9 cellular contexts compared by ENCODE assay signal in the genomic region with DNA sequence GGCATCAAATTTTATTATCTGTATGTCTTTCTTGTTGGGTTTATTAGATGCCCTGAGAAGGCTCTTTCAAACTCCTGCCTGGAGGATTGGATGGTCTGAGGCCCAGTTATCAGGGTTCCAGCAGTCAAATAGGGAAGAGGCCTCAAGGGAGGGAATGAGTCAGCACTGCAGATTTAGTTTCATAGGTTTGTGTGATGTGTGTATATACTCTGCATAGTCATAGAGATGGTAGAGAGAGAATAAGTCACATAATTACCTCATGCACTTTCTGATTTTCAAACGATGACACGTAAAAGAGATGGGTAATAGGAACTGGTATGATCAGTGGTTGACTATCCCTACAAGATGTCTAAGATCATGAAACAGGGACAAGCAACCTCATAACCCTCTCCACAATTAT.
DNase-seq lines count a peak whose midpoint lies in the region; ATAC-seq and TF ChIP-seq lines count a peak whose summit lies in the region.
"Had no signal": no experiment of that assay in that cellular context is flagged by ENCODE, and none has a peak within 500 bp of the region (broad histone marks: within the 10 kb centered on the region; RNA-seq: fewer than 3 reads in every experiment).

No MANE protein-coding gene starts in this region.

- H3K9me3 ChIP-seq in colonic mucosa, result no peaks in the 10 kb centered on the region
- H3K9me3 ChIP-seq: sigmoid colon had no signal

- H3K4me1 ChIP-seq in colonic mucosa, result no peaks in the 10 kb centered on the region
- H3K4me1 ChIP-seq: sigmoid colon had no signal

- no peak for TF ChIP-seq CTCF in GM12864 (IDR thresholded peaks at IDR 0.05; ENCODE audit: low read depth, low read length, missing control alignments)
- no peak for TF ChIP-seq CTCF in brain microvascular endothelial cell (IDR thresholded peaks at IDR 0.05; ENCODE audit: low read depth, low read length, missing control alignments)
- TF ChIP-seq CTCF in colonic mucosa (IDR thresholded peaks at IDR 0.05), result no peak

- no peaks in the 10 kb centered on the region for H3K36me3 ChIP-seq in brain microvascular endothelial cell (replicated peaks)
- H3K36me3 ChIP-seq in colonic mucosa, result no peaks in the 10 kb centered on the region
- H3K36me3 ChIP-seq: sigmoid colon had no signal

- H3K27ac ChIP-seq in brain microvascular endothelial cell, result no peak overlapping the region
- no peak overlapping the region for H3K27ac ChIP-seq in colonic mucosa
- H3K27ac ChIP-seq: sigmoid colon had no signal

- intact Hi-C loops in colonic mucosa (cut with DNase I), result no loop called here

- H3K4me3 ChIP-seq in GM12864 (ENCODE audit: low read depth, low read length) (no peak overlapping the region), brain microvascular endothelial cell (ENCODE audit: low read depth, low read length) (no peak overlapping the region), colonic mucosa (no peak overlapping the region)
- H3K4me3 ChIP-seq: sigmoid colon had no signal

- peak; percentile 97 for ATAC-seq in GM19452 (IDR thresholded peaks at IDR 0.05; ENCODE audit: unreplicated experiment)
- peak; percentile 97 for ATAC-seq in HG03139 (IDR thresholded peaks at IDR 0.05; ENCODE audit: unreplicated experiment)

- H3K27me3 ChIP-seq in brain microvascular endothelial cell (replicated peaks) (no peaks in the 10 kb centered on the region), colonic mucosa (no peaks in the 10 kb centered on the region)
- H3K27me3 ChIP-seq: sigmoid colon had no signal

- DNase-seq in GM12864 (ENCODE audit: low read depth) (peak; percentile 51), brain microvascular endothelial cell (peak; percentile 82), HT-29 (ENCODE audit: low spot score) (no peak), GDM1 (lab: John Stamatoyannopoulos, UW) (no peak), colonic mucosa (no peak), NCI-H1105 (lab: John Stamatoyannopoulos, UW) (no peak)
- DNase-seq: sigmoid colon had no signal

- H3K9ac ChIP-seq in colonic mucosa (ENCODE audit: low read depth in 2 of 2, low read length in 2 of 2), result no peak overlapping the region

- in situ Hi-C loops in brain microvascular endothelial cell (cut with HindIII; ENCODE audit: low pct_ligation_motif_present, low sequenced_read_pairs), result no loop called here

Comparison
In these comparisons a context has a peak if more than half of its experiments do, and no peak if none do; other contexts are left out.
1. DNase-seq: peak in GM12864 (single experiment) and brain microvascular endothelial cell (single experiment); none in HT-29 (single experiment), GDM1 (single experiment), colonic mucosa (single experiment) and NCI-H1105 (single experiment).